8 cellular contexts compared by ENCODE assay signal in the genomic region with DNA sequence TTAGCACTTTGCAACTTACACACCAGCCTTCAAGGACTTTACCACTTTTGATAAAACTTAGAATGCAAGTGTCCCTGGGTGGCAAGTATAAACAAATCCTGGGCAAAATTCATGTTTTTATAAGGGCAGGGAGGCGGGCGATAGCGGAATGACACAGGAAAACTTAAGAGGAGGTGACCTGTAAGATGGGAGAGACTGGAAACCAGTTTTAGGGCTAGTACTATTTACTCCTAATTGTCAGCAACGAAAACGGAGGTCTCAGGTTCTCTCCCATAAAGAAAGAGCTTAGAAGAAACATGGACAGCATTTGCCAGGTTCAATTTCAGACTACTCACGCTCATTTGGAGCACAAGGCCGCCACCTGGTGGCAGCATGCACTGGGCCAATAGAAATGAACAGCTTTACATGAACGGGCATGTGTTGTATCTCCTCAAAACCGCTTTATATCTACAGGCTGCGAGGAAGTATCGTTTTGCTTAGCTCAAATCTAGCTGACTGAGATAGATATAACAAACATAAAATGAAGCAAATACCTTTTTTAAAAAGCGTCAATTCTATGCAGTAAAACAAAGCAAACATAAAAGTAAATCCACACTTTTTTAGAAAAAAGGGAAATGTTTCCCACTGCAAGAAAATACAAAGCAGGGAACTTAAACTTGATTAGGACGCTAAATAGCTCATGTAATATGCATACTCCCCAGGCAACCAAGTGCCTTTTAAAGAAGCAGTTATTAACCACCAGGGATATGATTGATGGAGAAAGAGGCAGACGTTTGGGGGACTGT.
DNase-seq lines count a peak whose midpoint lies in the region; ATAC-seq and TF ChIP-seq lines count a peak whose summit lies in the region.

No MANE protein-coding gene starts in this region.

- TF ChIP-seq CTCF in AG09319 (IDR thresholded peaks at IDR 0.05; ENCODE audit: low read depth, low read length) = peak; percentile 98

- ATAC-seq in GM19023 (IDR thresholded peaks at IDR 0.05; ENCODE audit: unreplicated experiment) (peak; percentile 92), HG03378 (IDR thresholded peaks at IDR 0.05; ENCODE audit: unreplicated experiment) (peak; percentile 94)

- no peak overlapping the region for H3K27ac ChIP-seq in caudate nucleus (ENCODE audit: low read depth, low read length)

- DNase-seq in AG09319 (ENCODE audit: extremely low read depth, low read depth) (peak; percentile 60), NCI-H446 (lab: John Stamatoyannopoulos, UW) (peak; percentile 74 to 88), caudate nucleus (lab: John Stamatoyannopoulos, UW) (peak in 57 of 61 donors; percentile 10 to 92 (median 64)), kidney glomerular epithelial cell (lab: John Stamatoyannopoulos, UW) (peak; percentile 83)
- DNase-seq in activated CD4-positive, CD25-positive, alpha-beta regulatory T cell treated with anti-CD3 and anti-CD28 coated beads, Interleukin-2, amount 50 U/mL, for 16 hours (ENCODE audit: low read depth, low spot score) = peak; percentile 57
- DNase-seq in stimulated activated CD4-positive, alpha-beta T cell treated with anti-CD3 and anti-CD28 coated beads, Interleukin-2, amount 100 ng/mL, for 4 hours (ENCODE audit: low read depth) = peak; percentile 71
